ENCODE assay signal across 12 cellular contexts in genomic region chr9:37999501-38000189, GRCh38.
DNase-seq lines count a peak whose midpoint lies in the region; ATAC-seq, FAIRE-seq and TF ChIP-seq lines count a peak whose summit lies in the region.
"Had no signal": no experiment of that assay in that cellular context is flagged by ENCODE, and none has a peak within 500 bp of the region (broad histone marks: within the 10 kb centered on the region; RNA-seq: fewer than 3 reads in every experiment).

No MANE protein-coding gene starts in this region.

- no peaks in the 10 kb centered on the region for H3K9me2 ChIP-seq in Karpas-422 (replicated peaks; ENCODE audit: insufficient read depth, low read length)

- H3K4me2 ChIP-seq in Karpas-422 (ENCODE audit: low read depth, low read length, poor library complexity, severe bottlenecking), result peak overlapping the region; percentile 68

- H3K9me3 ChIP-seq in Karpas-422 (ENCODE audit: low read length) (no peaks in the 10 kb centered on the region), small intestine (ENCODE audit: control insufficient read depth, low read depth) (no peaks in the 10 kb centered on the region)

- H3K4me1 ChIP-seq in Karpas-422 (ENCODE audit: low read length) (peaks cover 100% of the 10 kb centered on the region), small intestine (ENCODE audit: control insufficient read depth in 2 of 2, insufficient read depth in 1 of 2, low read depth in 1 of 2, low read length in 1 of 2) (peaks cover 0 to 3% of the 10 kb centered on the region in 2 donors)

- no peak for FAIRE-seq in small intestine (lab: Jason Lieb, UNC)

- no peak overlapping the region for H3K4me3 Mint-ChIP-seq in nephron progenitor cell
- H3K4me3 Mint-ChIP-seq: CD8-positive, alpha-beta T cell; mesothelial cell of epicardium had no signal

- TF ChIP-seq CTCF in nephron progenitor cell (IDR thresholded peaks at IDR 0.05), result no peak

- H2AFZ ChIP-seq in Karpas-422 (ENCODE audit: low read length), result no peak overlapping the region

- DNase-seq in Ammon's horn (ENCODE audit: low spot score) (peak; percentile 87), Karpas-422 (peak; percentile 69), caudate nucleus (lab: John Stamatoyannopoulos, UW) (peak in 36 of 61 donors; percentile 7 to 75 (median 40)), nephron progenitor cell (no peak), NCI-H510A (lab: John Stamatoyannopoulos, UW) (no peak), small intestine (no peak)
- DNase-seq: activated CD4-positive, alpha-beta T cell treated with anti-CD3 and anti-CD28 coated beads, Interleukin-2, amount 50 U/mL, for 48 hours; CD8-positive, alpha-beta T cell had no signal

- ATAC-seq in GM21723 (IDR thresholded peaks at IDR 0.05; ENCODE audit: unreplicated experiment) (no peak), GM19463 (IDR thresholded peaks at IDR 0.05; ENCODE audit: unreplicated experiment) (no peak)
- ATAC-seq: CD8-positive, alpha-beta T cell; Right ventricle myocardium inferior had no signal

- H3K9ac ChIP-seq in Karpas-422 (ENCODE audit: low read length), result peak overlapping the region; percentile 54

- H3K4me3 ChIP-seq in Karpas-422 (ENCODE audit: low read length), result peak overlapping the region; percentile 28; the same call in 1 of the 2 replicates
- H3K4me3 ChIP-seq in small intestine (ENCODE audit: low read depth in 1 of 2, low read length in 2 of 2), result no peak overlapping the region

- peak overlapping the region; percentile 99 for H3K27ac ChIP-seq in Karpas-422 (ENCODE audit: low read length)
- peak overlapping the region; percentile 96 for H3K27ac ChIP-seq in caudate nucleus (ENCODE audit: low read depth, low read length)
- no peak overlapping the region for H3K27ac ChIP-seq in small intestine (ENCODE audit: low read depth in 1 of 2, low read length in 1 of 2)

- H3K4me1 Mint-ChIP-seq in nephron progenitor cell, result peaks cover 72% of the 10 kb centered on the region

- H3K9me3 Mint-ChIP-seq in nephron progenitor cell, result no peaks in the 10 kb centered on the region
- H3K9me3 Mint-ChIP-seq: CD8-positive, alpha-beta T cell; mesothelial cell of epicardium had no signal

- H4K20me1 ChIP-seq in Karpas-422 (ENCODE audit: insufficient read depth, low read depth, low read length), result peaks cover 7% of the 10 kb centered on the region; the same call in 1 of the 2 replicates

- H3K36me3 Mint-ChIP-seq in nephron progenitor cell (ENCODE audit: low read depth), result no peaks in the 10 kb centered on the region
- H3K36me3 Mint-ChIP-seq: CD8-positive, alpha-beta T cell; mesothelial cell of epicardium had no signal

- H3K27me3 ChIP-seq in Karpas-422 (ENCODE audit: low read length) (no peaks in the 10 kb centered on the region), small intestine (ENCODE audit: control insufficient read depth in 2 of 2, insufficient read depth in 2 of 2, low read length in 2 of 2) (no peaks in the 10 kb centered on the region)

- H3K27me3 Mint-ChIP-seq in nephron progenitor cell (ENCODE audit: low read depth, poor library complexity), result peaks cover 6% of the 10 kb centered on the region

- 82 to 88% (median 86%) methylated on average over 11 of the region's 11 CpGs for WGBS in small intestine, 3 donors

- H3K79me2 ChIP-seq in Karpas-422 (ENCODE audit: low read length), result peaks cover 56% of the 10 kb centered on the region

- no peaks in the 10 kb centered on the region for H3K36me3 ChIP-seq in Karpas-422 (ENCODE audit: insufficient read depth, low read length)
- no peaks in the 10 kb centered on the region for H3K36me3 ChIP-seq in small intestine (ENCODE audit: control insufficient read depth in 2 of 2, insufficient read depth in 2 of 2, low read length in 2 of 2)

- H3K27ac Mint-ChIP-seq in nephron progenitor cell, result peak overlapping the region; percentile 98
- H3K27ac Mint-ChIP-seq: CD8-positive, alpha-beta T cell had no signal

Comparison
In these comparisons a context has a peak if more than half of its experiments do, and no peak if none do; other contexts are left out.
1. DNase-seq: peak in Ammon's horn (single experiment), Karpas-422 (single experiment) and caudate nucleus (36 of 61); none in nephron progenitor cell (single experiment), NCI-H510A (single experiment) and small intestine (single experiment).
2. H3K27ac ChIP-seq: peak in Karpas-422 (single experiment) and caudate nucleus (single experiment); none in small intestine (0 of 2).